In genomic region chr3:30666564-30667249, GRCh38 we compare ENCODE assay signal across 1 cellular context.
TF ChIP-seq lines count a peak whose summit lies in the region.

No MANE protein-coding gene starts in this region.

TF ChIP-seq in H1, 55 proteins besides CTCF, POLR2A, EP300 and RAD21 (continued from another document):
- TF ChIP-seq HDAC2 (IDR thresholded peaks at IDR 0.05; ENCODE audit: borderline replicate concordance in 1 of 2, low read depth in 2 of 2, low read length in 2 of 2) = peak in 1 of 2 experiments; percentile 84; a peak in 1 of 4 replicates
- peak; percentile 70 for TF ChIP-seq KDM1A (IDR thresholded peaks at IDR 0.05; ENCODE audit: borderline replicate concordance, low read length)
- peak; percentile 50; the same call in 1 of the 2 replicates for TF ChIP-seq TEAD4 (IDR thresholded peaks at IDR 0.05; ENCODE audit: low read depth, low read length)
- TF ChIP-seq CHD1 (IDR thresholded peaks at IDR 0.05; ENCODE audit: low read depth, low read length) = no peak
- TF ChIP-seq JUN (IDR thresholded peaks at IDR 0.05; ENCODE audit: low read depth, low read length) = no peak
